19 cellular contexts compared by ENCODE assay signal in the genomic region with DNA sequence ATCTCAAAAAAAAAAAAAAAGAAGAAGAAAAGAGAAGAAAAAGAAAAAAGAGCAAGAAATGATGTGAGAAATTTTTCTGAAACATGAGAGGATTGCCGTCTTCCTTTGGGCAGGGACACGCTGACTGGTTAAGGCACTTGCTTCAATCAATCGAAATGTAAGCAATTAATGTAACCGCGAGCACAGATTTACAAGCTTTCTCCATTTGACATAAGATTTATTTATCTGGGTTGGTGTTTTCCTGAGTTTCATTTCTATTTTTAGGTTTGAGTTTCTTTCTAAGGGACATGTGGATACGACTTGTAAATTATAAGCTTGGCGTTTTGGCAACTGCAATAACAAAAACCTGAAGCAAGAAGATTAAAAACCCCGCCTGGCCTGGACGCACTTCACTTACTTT. TPM values are rescaled to one million over a fixed set of nuclear protein-coding genes. Genes with fewer than 3 reads are reported as not detected.
DNase-seq lines count a peak whose midpoint lies in the region; ATAC-seq and TF ChIP-seq lines count a peak whose summit lies in the region.
"Had no signal": no experiment of that assay in that cellular context is flagged by ENCODE, and none has a peak within 500 bp of the region (broad histone marks: within the 10 kb centered on the region; RNA-seq: fewer than 3 reads in every experiment).

No MANE protein-coding gene starts in this region.

- peak overlapping the region; percentile 72; the same call in 1 of the 2 replicates for H2AFZ ChIP-seq in GM23338

- H3K4me1 Mint-ChIP-seq in GM23338 (peaks cover 16% of the 10 kb centered on the region), endodermal cell (peaks cover 33% of the 10 kb centered on the region), nephron progenitor cell (peaks cover 44% of the 10 kb centered on the region)

- no peak for DNase-seq in GM23338 (ENCODE audit: low spot score)
- no peak for DNase-seq in endodermal cell
- no peak for DNase-seq in nephron progenitor cell
- DNase-seq in spleen, result peak; percentile 4
- no peak for DNase-seq in hypothalamus (lab: John Stamatoyannopoulos, UW)
- DNase-seq: Calu3; CD8-positive, alpha-beta T cell; HFFc6; MV-4-11; NCI-H1694 treated with DMSO at 0.1 percent for 48 hours; NCI-H2227 treated with DMSO at 0.1 percent for 48 hours; NCI-H510A treated with DMSO at 0.1 percent for 48 hours; NCI-H82; SHP77 treated with DMSO at 0.1 percent for 48 hours had no signal

- no peaks in the 10 kb centered on the region for H4K20me1 ChIP-seq in GM23338 (replicated peaks; ENCODE audit: insufficient read depth)
- H4K20me1 ChIP-seq: BLaER1 had no signal

- no peaks in the 10 kb centered on the region for H3K9me3 ChIP-seq in endodermal cell (ENCODE audit: control insufficient read depth, low read length)
- H3K9me3 ChIP-seq in spleen, result no peaks in the 10 kb centered on the region
- H3K9me3 ChIP-seq: BLaER1 had no signal

- H3K9me2 ChIP-seq in GM23338 (ENCODE audit: insufficient read depth), result peaks cover 3% of the 10 kb centered on the region; the same call in 1 of the 2 replicates

- H3K4me3 Mint-ChIP-seq in GM23338, result no peak overlapping the region
- H3K4me3 Mint-ChIP-seq in endodermal cell, result peak overlapping the region; percentile 1
- no peak overlapping the region for H3K4me3 Mint-ChIP-seq in nephron progenitor cell
- H3K4me3 Mint-ChIP-seq: CD8-positive, alpha-beta T cell; HFFc6 had no signal

- TF ChIP-seq POLR2A in spleen (IDR thresholded peaks at IDR 0.05), result no peak

- 93 to 97% methylated on average over 6 to 9 of the region's 9 CpGs for WGBS in endodermal cell (ENCODE audit: insufficient coverage in 1 of 2, insufficient read length in 1 of 2), 2 experiments
- WGBS in spleen, 5 donors, result 33 to 42% (median 38%) methylated on average over 9 of the region's 9 CpGs

- H3K27me3 Mint-ChIP-seq in GM23338 (ENCODE audit: insufficient read depth, low read depth, poor library complexity), result peaks cover 2% of the 10 kb centered on the region
- no peaks in the 10 kb centered on the region for H3K27me3 Mint-ChIP-seq in endodermal cell (ENCODE audit: insufficient read depth)
- no peaks in the 10 kb centered on the region for H3K27me3 Mint-ChIP-seq in nephron progenitor cell (ENCODE audit: low read depth, poor library complexity)

- peaks cover 4% of the 10 kb centered on the region; the same call in 1 of the 2 replicates for H3F3A ChIP-seq in GM23338 (replicated peaks; ENCODE audit: low read depth)

- intact Hi-C loops in spleen (cut with DNase I; ENCODE audit: low total_unique reads), result no loop called here

- H3K36me3 Mint-ChIP-seq in GM23338 (ENCODE audit: low read depth) (no peaks in the 10 kb centered on the region; the same call in 2 of the 3 replicates), endodermal cell (ENCODE audit: low read depth) (peaks cover 4% of the 10 kb centered on the region), nephron progenitor cell (ENCODE audit: low read depth) (no peaks in the 10 kb centered on the region)
- H3K36me3 Mint-ChIP-seq: CD8-positive, alpha-beta T cell had no signal

- H3K27ac Mint-ChIP-seq in GM23338, result no peak overlapping the region
- H3K27ac Mint-ChIP-seq in endodermal cell, result peak overlapping the region; percentile 41
- H3K27ac Mint-ChIP-seq in nephron progenitor cell, result peak overlapping the region; percentile 93
- H3K27ac Mint-ChIP-seq: CD8-positive, alpha-beta T cell; HFFc6 had no signal

- H3K27me3 ChIP-seq in GM23338 (ENCODE audit: insufficient read depth) (no peaks in the 10 kb centered on the region), endodermal cell (ENCODE audit: control insufficient read depth, insufficient read depth, low read length, poor library complexity, severe bottlenecking) (no peaks in the 10 kb centered on the region), spleen (replicated peaks in 1 of 7) (no peaks in the 10 kb centered on the region)
- H3K27me3 ChIP-seq: BLaER1 had no signal

- H3K4me3 ChIP-seq in GM23338, result no peak overlapping the region
- H3K4me3 ChIP-seq in endodermal cell (ENCODE audit: low read length), result no peak overlapping the region
- H3K4me3 ChIP-seq in spleen, result no peak overlapping the region
- H3K4me3 ChIP-seq: BLaER1 had no signal

- H3K4me1 ChIP-seq in GM23338 (ENCODE audit: insufficient read depth), result peaks cover 13% of the 10 kb centered on the region
- no peaks in the 10 kb centered on the region for H3K4me1 ChIP-seq in endodermal cell (ENCODE audit: control insufficient read depth, insufficient read depth, low read length)
- H3K4me1 ChIP-seq in spleen, result no peaks in the 10 kb centered on the region
- H3K4me1 ChIP-seq: BLaER1 had no signal

- H3K9ac ChIP-seq in endodermal cell (ENCODE audit: extremely low read depth, low read length, poor library complexity, severe bottlenecking), result no peak overlapping the region
- H3K9ac ChIP-seq: BLaER1, KMS-11 had no signal

- H3K27ac ChIP-seq in GM23338 (ENCODE audit: low read depth) (no peak overlapping the region), endodermal cell (ENCODE audit: low read depth, low read length) (no peak overlapping the region), spleen (no peak overlapping the region)
- H3K27ac ChIP-seq: BLaER1, KMS-11 had no signal

- H3K79me2 ChIP-seq in GM23338 (replicated peaks; ENCODE audit: insufficient read depth), result no peaks in the 10 kb centered on the region

- H3K4me2 ChIP-seq in GM23338, result peak overlapping the region; percentile 31; the same call in 1 of the 2 replicates
- H3K4me2 ChIP-seq: BLaER1, KMS-11 had no signal

- H3K36me3 ChIP-seq in GM23338 (ENCODE audit: insufficient read depth) (no peaks in the 10 kb centered on the region), endodermal cell (ENCODE audit: control insufficient read depth, insufficient read depth, low read length) (no peaks in the 10 kb centered on the region), spleen (no peaks in the 10 kb centered on the region)
- H3K36me3 ChIP-seq: BLaER1 had no signal

- ATAC-seq in GM23338, result no peak
- no peak for ATAC-seq in HG03378 (IDR thresholded peaks at IDR 0.05; ENCODE audit: unreplicated experiment)
- no peak for ATAC-seq in esophagus mucosa
- no peak for ATAC-seq in GM19023 (IDR thresholded peaks at IDR 0.05; ENCODE audit: unreplicated experiment)
- ATAC-seq: CD8-positive, alpha-beta T cell had no signal

- H3K9me3 Mint-ChIP-seq in GM23338, result no peaks in the 10 kb centered on the region; the same call in 2 of the 3 replicates
- H3K9me3 Mint-ChIP-seq in endodermal cell, result peaks cover 4% of the 10 kb centered on the region
- peaks cover 3% of the 10 kb centered on the region for H3K9me3 Mint-ChIP-seq in nephron progenitor cell
- H3K9me3 Mint-ChIP-seq: CD8-positive, alpha-beta T cell; HFFc6 had no signal

- no peak for TF ChIP-seq CTCF in GM23338 (conservative IDR thresholded peaks at IDR 0.05; ENCODE audit: low read depth in 2 of 2)
- TF ChIP-seq CTCF in endodermal cell (conservative IDR thresholded peaks at IDR 0.05), result no peak
- no peak for TF ChIP-seq CTCF in nephron progenitor cell (IDR thresholded peaks at IDR 0.05)
- no peak for TF ChIP-seq CTCF in spleen (IDR thresholded peaks at IDR 0.05 in 8 of 11, conservative IDR thresholded peaks at IDR 0.05 in 3 of 11)

TF ChIP-seq in GM23338, 12 proteins besides CTCF, POLR2A, EP300 and RAD21 (continues in another document):
- TF ChIP-seq POLR2AphosphoS5 (IDR thresholded peaks at IDR 0.05; ENCODE audit: low read depth) (no peak), ZNF114 (CRISPR knock-in tag; IDR thresholded peaks at IDR 0.05) (no peak), EZH2 (IDR thresholded peaks at IDR 0.05; ENCODE audit: low read depth, unreplicated experiment) (no peak), JUNB (IDR thresholded peaks at IDR 0.05; ENCODE audit: unreplicated experiment) (no peak), STAT1 (IDR thresholded peaks at IDR 0.05; ENCODE audit: unreplicated experiment) (no peak), REST (IDR thresholded peaks at IDR 0.05; ENCODE audit: unreplicated experiment) (no peak), NANOG (IDR thresholded peaks at IDR 0.05; ENCODE audit: borderline replicate concordance) (no peak), ZNF331 (CRISPR knock-in tag; IDR thresholded peaks at IDR 0.05; ENCODE audit: low read depth) (no peak)

RNA-seq across cellular contexts. Expression of gene SINHCAF, which starts 20.3 kb away (rescaled TPM):
- 569 and 581 TPM in 2 replicates for total RNA-seq in GM23338 (2014; rRNA removed; shearing (Covaris generic))
- 651 and 686 TPM in 2 replicates for polyA plus RNA-seq in GM23338 (2016; fragmentation: Nextera tagmentation; extraction: Ambion mirVana)
- 100 to 1,000 TPM; 323 to 779 TPM for total RNA-seq in endodermal cell
- polyA plus RNA-seq in endodermal cell (2013, experiment 1 of 2), result 193 TPM
- 173 TPM for polyA plus RNA-seq in endodermal cell (2013, experiment 2 of 2)
- total RNA-seq in spleen, result 100 to 1,000 TPM in 1 of 7 donors, 10 to 100 TPM in 6; 43.4 to 121 (median 62.8) TPM
- polyA plus RNA-seq in spleen, result 10 to 100 TPM; 28.4 to 37.4 (median 30.9) TPM
- 46.6 TPM for total RNA-seq in esophagus mucosa
